In the genomic region with DNA sequence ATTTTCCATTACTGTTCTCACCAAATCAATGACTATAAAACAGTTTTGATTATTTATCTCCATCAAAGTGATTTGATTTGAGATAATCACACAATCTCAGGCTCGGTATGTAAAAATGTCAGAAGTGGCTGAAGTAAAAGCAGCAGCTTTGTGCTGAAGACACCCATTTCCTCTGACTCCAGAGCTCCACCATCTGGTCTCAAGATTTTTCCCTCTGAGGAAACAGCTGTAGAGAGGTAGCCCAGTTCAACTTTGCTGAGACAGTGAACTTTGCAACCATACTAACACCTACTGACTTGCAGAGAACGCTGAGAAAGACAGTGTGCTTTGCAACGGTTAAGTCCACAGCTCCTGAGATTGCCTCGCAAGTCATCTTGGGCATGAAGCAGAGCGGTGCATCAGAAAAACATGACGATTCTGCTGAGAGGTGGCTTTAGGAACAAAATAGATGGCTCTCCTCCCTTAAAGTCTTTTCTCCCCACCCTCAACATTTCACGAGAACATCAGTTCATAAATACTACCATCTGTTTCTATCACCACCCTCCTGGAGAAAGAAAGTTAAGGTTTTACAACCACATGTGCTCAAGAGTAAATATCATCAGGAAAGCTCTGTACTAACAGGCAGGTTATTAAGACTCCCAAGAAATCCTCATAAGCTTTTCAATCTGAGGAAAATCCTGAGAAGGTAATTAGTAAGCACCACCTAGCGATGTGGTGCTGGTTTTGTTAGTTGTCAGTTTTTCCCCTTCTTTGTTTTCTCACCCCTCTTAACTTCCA, we compare ENCODE assay signal across 8 cellular contexts. TPM values are rescaled to one million over a fixed set of nuclear protein-coding genes. Genes with fewer than 3 reads are reported as not detected.
DNase-seq lines count a peak whose midpoint lies in the region; ATAC-seq and TF ChIP-seq lines count a peak whose summit lies in the region.

No MANE protein-coding gene starts in this region.

- ATAC-seq in GM21576 (IDR thresholded peaks at IDR 0.05; ENCODE audit: unreplicated experiment): peak; percentile 46
- ATAC-seq in upper lobe of left lung (ENCODE audit: low FRiP score in 2 of 2): peak in 1 of 2 donors; percentile 79
- ATAC-seq in GM19463 (IDR thresholded peaks at IDR 0.05; ENCODE audit: unreplicated experiment): no peak

- WGBS in upper lobe of left lung, 2 donors: 53 to 59% methylated on average over 8 of the region's 8 CpGs

- H3K27me3 ChIP-seq in SJCRH30: no peaks in the 10 kb centered on the region
- no peaks in the 10 kb centered on the region for H3K27me3 ChIP-seq in upper lobe of left lung

- no peak for TF ChIP-seq POLR2A in upper lobe of left lung (IDR thresholded peaks at IDR 0.05)

- H3K9me3 ChIP-seq in SJCRH30 (replicated peaks) (0 out of 2 replicates have a peak, but pooled peaks cover 3% of the 10 kb centered on the region), upper lobe of left lung (no peaks in the 10 kb centered on the region)

- peak in 5 of 6 experiments; percentile 25 to 55 (median 39) for TF ChIP-seq CTCF in upper lobe of left lung (IDR thresholded peaks at IDR 0.05)

- no peak for TF ChIP-seq EP300 in upper lobe of left lung (IDR thresholded peaks at IDR 0.05)

- peak; percentile 11 for DNase-seq in CMK (ENCODE audit: low read depth)
- peak; percentile 13 to 57 for DNase-seq in SJCRH30
- DNase-seq in dermis blood vessel endothelial cell: peak; percentile 86
- DNase-seq in medulla oblongata (ENCODE audit: extremely low spot score): peak; percentile 87
- no peak for DNase-seq in upper lobe of left lung
- DNase-seq in GM19238 (ENCODE audit: insufficient read length, low spot score): no peak

- peaks cover 43% of the 10 kb centered on the region for H3K36me3 ChIP-seq in SJCRH30
- peaks cover 16 to 51% (median 32%) of the 10 kb centered on the region in 4 donors for H3K36me3 ChIP-seq in upper lobe of left lung

- no peak overlapping the region for H3K27ac ChIP-seq in SJCRH30
- peak overlapping the region in 1 of 4 donors; percentile 71 for H3K27ac ChIP-seq in upper lobe of left lung

- no peak overlapping the region for H3K4me3 ChIP-seq in SJCRH30
- no peak overlapping the region for H3K4me3 ChIP-seq in upper lobe of left lung

- no peaks in the 10 kb centered on the region; the same call in 1 of the 2 replicates for H3K4me1 ChIP-seq in SJCRH30
- H3K4me1 ChIP-seq in upper lobe of left lung: peaks cover 15 to 19% (median 19%) of the 10 kb centered on the region in 4 donors

RNA-seq across cellular contexts. Expression of a gene that starts 34.8 kb away (rescaled TPM):
- not detected in 2 replicates for total RNA-seq in SJCRH30 (2014; rRNA removed; shearing (Covaris generic))
- total RNA-seq in dermis blood vessel endothelial cell: not detected in 2 replicates
- total RNA-seq in upper lobe of left lung: not detected

RNA-seq across cellular contexts. Expression of a gene that starts 39.0 kb away (rescaled TPM):
- total RNA-seq in SJCRH30 (2014; rRNA removed; shearing (Covaris generic)): 76.4 and 78.5 TPM in 2 replicates
- total RNA-seq in dermis blood vessel endothelial cell (33.9 and 36.8 TPM in 2 replicates), upper lobe of left lung (100 to 1,000 TPM in 1 of 6 donors, 10 to 100 TPM in 5; 67.3 to 110 (median 87.0) TPM)

Comparison
In these comparisons a context has a peak if more than half of its experiments do, and no peak if none do; other contexts are left out.
1. DNase-seq: peak in CMK (single experiment), SJCRH30 (2 of 2), dermis blood vessel endothelial cell (single experiment) and medulla oblongata (single experiment); none in upper lobe of left lung (0 of 2) and GM19238 (single experiment).